In genomic region chr1:206907304-206907991, GRCh38 we compare ENCODE assay signal across 1 cellular context.
TF ChIP-seq lines count a peak whose summit lies in the region.

No MANE protein-coding gene starts in this region.

TF ChIP-seq in HEK293T, 16 proteins besides CTCF, POLR2A, EP300 and RAD21 (continued from another document):
- TF ChIP-seq CTBP1 (IDR thresholded peaks at IDR 0.05; ENCODE audit: borderline replicate concordance) (no peak), SUZ12 (IDR thresholded peaks at IDR 0.05) (no peak), TARDBP (IDR thresholded peaks at IDR 0.05) (no peak), HDGF (IDR thresholded peaks at IDR 0.05; ENCODE audit: borderline replicate concordance) (no peak), FOXM1 (IDR thresholded peaks at IDR 0.05; ENCODE audit: borderline replicate concordance) (no peak), FOXA1 (IDR thresholded peaks at IDR 0.05) (no peak), ZNF384 (IDR thresholded peaks at IDR 0.05) (no peak)
